Comparison of ENCODE assay signal across 1 cellular context in the genomic region with DNA sequence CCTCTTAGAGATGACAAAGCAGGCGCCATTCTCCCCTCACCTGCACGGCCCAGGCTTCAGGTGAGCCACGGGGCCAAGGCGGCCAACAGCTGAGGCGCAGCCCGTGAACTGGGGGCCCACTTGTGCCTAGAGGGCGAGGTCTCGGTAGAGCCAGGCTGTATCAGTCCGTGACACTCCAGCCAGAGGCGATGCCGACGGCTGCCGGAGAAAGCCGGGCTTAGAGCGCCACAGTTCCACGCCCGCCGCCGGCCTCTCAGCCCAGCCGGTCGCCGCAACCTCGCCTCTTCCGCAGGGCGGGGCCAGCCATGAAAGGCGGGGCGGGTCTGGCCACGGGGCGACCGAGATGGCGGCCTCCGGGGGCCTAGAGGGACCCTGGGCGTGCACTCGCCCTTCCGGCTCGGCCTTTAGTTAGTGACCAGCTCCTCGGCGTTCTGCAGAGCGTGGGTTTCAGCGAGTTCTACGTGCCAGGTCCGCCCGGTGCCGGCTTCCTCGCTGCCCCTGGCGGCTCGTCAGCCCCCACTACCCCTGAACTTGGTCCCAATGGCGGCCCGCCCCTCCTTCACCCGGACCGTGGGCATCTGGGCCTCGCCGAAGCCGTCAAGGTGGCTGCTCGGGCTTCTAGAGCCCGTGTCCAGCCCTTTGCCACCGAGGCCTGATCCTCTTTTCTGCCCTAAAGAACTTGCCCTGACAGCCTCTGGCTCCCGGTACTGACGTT.
A peak's percentile ranks its signal among the peaks of the same experiment; 100 is the strongest.
TF ChIP-seq lines count a peak whose summit lies in the region.

A gene (plus strand): TSS at position 390 of the 715 bp plus-strand sequence. CDS start 881 bp downstream, outside the sequence.

TF ChIP-seq in HepG2, 621 proteins besides CTCF, POLR2A, EP300 and RAD21 (continued from another document and continues in another):
- TF ChIP-seq MIER3 (CRISPR knock-in tag; IDR thresholded peaks at IDR 0.05; ENCODE audit: borderline replicate concordance) (peak; percentile 73; the same call in 1 of the 2 replicates), ZNF572 (CRISPR knock-in tag; IDR thresholded peaks at IDR 0.05) (peak; percentile 83; the same call in 1 of the 2 replicates), AKAP8 (CRISPR knock-in tag; IDR thresholded peaks at IDR 0.05) (0 out of 2 replicates have a peak, but pooled peaks have one; percentile 38), NRL (CRISPR knock-in tag; IDR thresholded peaks at IDR 0.05; ENCODE audit: borderline replicate concordance) (peak; percentile 91), NPAS2 (CRISPR knock-in tag; IDR thresholded peaks at IDR 0.05; ENCODE audit: borderline replicate concordance) (no peak), SRY (CRISPR knock-in tag; IDR thresholded peaks at IDR 0.05) (peak; percentile 67; the same call in 1 of the 2 replicates), ZFX (CRISPR knock-in tag; IDR thresholded peaks at IDR 0.05; ENCODE audit: low read depth) (peak; percentile 97), KDM5B (CRISPR knock-in tag; IDR thresholded peaks at IDR 0.05; ENCODE audit: borderline replicate concordance) (peak; percentile 91), ZNF724P (CRISPR knock-in tag; IDR thresholded peaks at IDR 0.05; ENCODE audit: borderline replicate concordance) (0 out of 2 replicates have a peak, but pooled peaks have one; percentile 72), NR2C2 (CRISPR knock-in tag; IDR thresholded peaks at IDR 0.05; ENCODE audit: borderline replicate concordance) (no peak; the same call in none of the 2 replicates), NFYB (CRISPR knock-in tag; IDR thresholded peaks at IDR 0.05) (peak; percentile 29), SP4 (CRISPR knock-in tag; IDR thresholded peaks at IDR 0.05) (peak; percentile 81), TCF12 (IDR thresholded peaks at IDR 0.05) (no peak), TCF12 (CRISPR knock-in tag; IDR thresholded peaks at IDR 0.05) (peak; percentile 82; the same call in 1 of the 2 replicates), ARHGAP35 (CRISPR knock-in tag; IDR thresholded peaks at IDR 0.05; ENCODE audit: borderline replicate concordance) (peak; percentile 92), MYC (CRISPR knock-in tag; IDR thresholded peaks at IDR 0.05; ENCODE audit: borderline replicate concordance) (peak; percentile 92), CCDC6 (CRISPR knock-in tag; IDR thresholded peaks at IDR 0.05) (peak; percentile 68), ZNF468 (CRISPR knock-in tag; IDR thresholded peaks at IDR 0.05) (no peak), KDM5A (IDR thresholded peaks at IDR 0.05; ENCODE audit: borderline replicate concordance, low read length) (peak; percentile 88), KLF16 (CRISPR knock-in tag; IDR thresholded peaks at IDR 0.05) (peak; percentile 19 to 92; a peak in 2 of 4 replicates), TGIF2 (CRISPR knock-in tag; IDR thresholded peaks at IDR 0.05) (peak; percentile 56; the same call in 1 of the 2 replicates), ZNF790 (CRISPR knock-in tag; IDR thresholded peaks at IDR 0.05; ENCODE audit: borderline replicate concordance) (no peak), ZBTB3 (CRISPR knock-in tag; IDR thresholded peaks at IDR 0.05; ENCODE audit: borderline replicate concordance, low read depth) (no peak), TOE1 (CRISPR knock-in tag; IDR thresholded peaks at IDR 0.05) (0 out of 2 replicates have a peak, but pooled peaks have one; percentile 64), ESRRA (CRISPR knock-in tag; IDR thresholded peaks at IDR 0.05; ENCODE audit: low read depth) (no peak; the same call in 1 of the 2 replicates), RARG (CRISPR knock-in tag; IDR thresholded peaks at IDR 0.05; ENCODE audit: low read depth) (no peak), ZNF20 (CRISPR knock-in tag; IDR thresholded peaks at IDR 0.05) (peak; percentile 77; the same call in 1 of the 2 replicates), TARDBP (CRISPR knock-in tag; IDR thresholded peaks at IDR 0.05) (peak; percentile 93), ZBTB38 (CRISPR knock-in tag; IDR thresholded peaks at IDR 0.05) (peak; percentile 78; the same call in 1 of the 2 replicates), YEATS2 (CRISPR knock-in tag; IDR thresholded peaks at IDR 0.05; ENCODE audit: borderline replicate concordance) (peak; percentile 97), ZNF782 (CRISPR knock-in tag; IDR thresholded peaks at IDR 0.05; ENCODE audit: borderline replicate concordance) (peak; percentile 91), TMF1 (CRISPR knock-in tag; IDR thresholded peaks at IDR 0.05; ENCODE audit: low read depth) (no peak; the same call in 1 of the 2 replicates), MAZ (IDR thresholded peaks at IDR 0.05; ENCODE audit: borderline replicate concordance, low read depth, low read length) (0 out of 2 replicates have a peak, but pooled peaks have one; percentile 63), MAZ (CRISPR knock-in tag; IDR thresholded peaks at IDR 0.05; ENCODE audit: low read depth) (peak; percentile 84; the same call in 1 of the 2 replicates), ZFYVE20 (CRISPR knock-in tag; IDR thresholded peaks at IDR 0.05; ENCODE audit: borderline replicate concordance, low read depth) (no peak), BRD4 (CRISPR knock-in tag; IDR thresholded peaks at IDR 0.05) (peak; percentile 91), HIVEP1 (CRISPR knock-in tag; IDR thresholded peaks at IDR 0.05) (peak; percentile 67), JUN (CRISPR knock-in tag; IDR thresholded peaks at IDR 0.05) (no peak), MED13 (CRISPR knock-in tag; IDR thresholded peaks at IDR 0.05) (no peak), U2AF2 (IDR thresholded peaks at IDR 0.05; ENCODE audit: low read depth, low read length) (no peak), PHF20 (CRISPR knock-in tag; IDR thresholded peaks at IDR 0.05) (peak; percentile 95), ZNF777 (CRISPR knock-in tag; IDR thresholded peaks at IDR 0.05) (0 out of 2 replicates have a peak, but pooled peaks have one; percentile 35)
- TF ChIP-seq, protein P1, sequence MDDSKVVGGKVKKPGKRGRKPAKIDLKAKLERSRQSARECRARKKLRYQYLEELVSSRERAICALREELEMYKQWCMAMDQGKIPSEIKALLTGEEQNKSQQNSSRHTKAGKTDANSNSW (CRISPR knock-in tag; IDR thresholded peaks at IDR 0.05; ENCODE audit: borderline replicate concordance): peak; percentile 34; the same call in 1 of the 2 replicates
- TF ChIP-seq, protein P2, sequence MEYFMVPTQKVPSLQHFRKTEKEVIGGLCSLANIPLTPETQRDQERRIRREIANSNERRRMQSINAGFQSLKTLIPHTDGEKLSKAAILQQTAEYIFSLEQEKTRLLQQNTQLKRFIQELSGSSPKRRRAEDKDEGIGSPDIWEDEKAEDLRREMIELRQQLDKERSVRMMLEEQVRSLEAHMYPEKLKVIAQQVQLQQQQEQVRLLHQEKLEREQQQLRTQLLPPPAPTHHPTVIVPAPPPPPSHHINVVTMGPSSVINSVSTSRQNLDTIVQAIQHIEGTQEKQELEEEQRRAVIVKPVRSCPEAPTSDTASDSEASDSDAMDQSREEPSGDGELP (IDR thresholded peaks at IDR 0.05; ENCODE audit: borderline replicate concordance, low read depth): peak; percentile 62; the same call in 1 of the 2 replicates
- TF ChIP-seq, protein P3, sequence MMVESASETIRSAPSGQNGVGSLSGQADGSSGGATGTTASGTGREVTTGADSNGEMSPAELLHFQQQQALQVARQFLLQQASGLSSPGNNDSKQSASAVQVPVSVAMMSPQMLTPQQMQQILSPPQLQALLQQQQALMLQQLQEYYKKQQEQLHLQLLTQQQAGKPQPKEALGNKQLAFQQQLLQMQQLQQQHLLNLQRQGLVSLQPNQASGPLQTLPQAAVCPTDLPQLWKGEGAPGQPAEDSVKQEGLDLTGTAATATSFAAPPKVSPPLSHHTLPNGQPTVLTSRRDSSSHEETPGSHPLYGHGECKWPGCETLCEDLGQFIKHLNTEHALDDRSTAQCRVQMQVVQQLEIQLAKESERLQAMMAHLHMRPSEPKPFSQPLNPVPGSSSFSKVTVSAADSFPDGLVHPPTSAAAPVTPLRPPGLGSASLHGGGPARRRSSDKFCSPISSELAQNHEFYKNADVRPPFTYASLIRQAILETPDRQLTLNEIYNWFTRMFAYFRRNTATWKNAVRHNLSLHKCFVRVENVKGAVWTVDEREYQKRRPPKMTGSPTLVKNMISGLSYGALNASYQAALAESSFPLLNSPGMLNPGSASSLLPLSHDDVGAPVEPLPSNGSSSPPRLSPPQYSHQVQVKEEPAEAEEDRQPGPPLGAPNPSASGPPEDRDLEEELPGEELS (CRISPR knock-in tag; IDR thresholded peaks at IDR 0.05): peak; percentile 48; the same call in 1 of the 2 replicates
- TF ChIP-seq, protein P4, sequence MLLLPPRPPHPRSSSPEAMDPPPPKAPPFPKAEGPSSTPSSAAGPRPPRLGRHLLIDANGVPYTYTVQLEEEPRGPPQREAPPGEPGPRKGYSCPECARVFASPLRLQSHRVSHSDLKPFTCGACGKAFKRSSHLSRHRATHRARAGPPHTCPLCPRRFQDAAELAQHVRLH (CRISPR knock-in tag; IDR thresholded peaks at IDR 0.05; ENCODE audit: borderline replicate concordance, low read depth): peak; percentile 77
- TF ChIP-seq, protein P5, sequence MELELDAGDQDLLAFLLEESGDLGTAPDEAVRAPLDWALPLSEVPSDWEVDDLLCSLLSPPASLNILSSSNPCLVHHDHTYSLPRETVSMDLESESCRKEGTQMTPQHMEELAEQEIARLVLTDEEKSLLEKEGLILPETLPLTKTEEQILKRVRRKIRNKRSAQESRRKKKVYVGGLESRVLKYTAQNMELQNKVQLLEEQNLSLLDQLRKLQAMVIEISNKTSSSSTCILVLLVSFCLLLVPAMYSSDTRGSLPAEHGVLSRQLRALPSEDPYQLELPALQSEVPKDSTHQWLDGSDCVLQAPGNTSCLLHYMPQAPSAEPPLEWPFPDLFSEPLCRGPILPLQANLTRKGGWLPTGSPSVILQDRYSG (CRISPR knock-in tag; IDR thresholded peaks at IDR 0.05): no peak
- TF ChIP-seq, protein P6, sequence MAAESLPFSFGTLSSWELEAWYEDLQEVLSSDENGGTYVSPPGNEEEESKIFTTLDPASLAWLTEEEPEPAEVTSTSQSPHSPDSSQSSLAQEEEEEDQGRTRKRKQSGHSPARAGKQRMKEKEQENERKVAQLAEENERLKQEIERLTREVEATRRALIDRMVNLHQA (CRISPR knock-in tag; IDR thresholded peaks at IDR 0.05): no peak
- TF ChIP-seq, protein P7, sequence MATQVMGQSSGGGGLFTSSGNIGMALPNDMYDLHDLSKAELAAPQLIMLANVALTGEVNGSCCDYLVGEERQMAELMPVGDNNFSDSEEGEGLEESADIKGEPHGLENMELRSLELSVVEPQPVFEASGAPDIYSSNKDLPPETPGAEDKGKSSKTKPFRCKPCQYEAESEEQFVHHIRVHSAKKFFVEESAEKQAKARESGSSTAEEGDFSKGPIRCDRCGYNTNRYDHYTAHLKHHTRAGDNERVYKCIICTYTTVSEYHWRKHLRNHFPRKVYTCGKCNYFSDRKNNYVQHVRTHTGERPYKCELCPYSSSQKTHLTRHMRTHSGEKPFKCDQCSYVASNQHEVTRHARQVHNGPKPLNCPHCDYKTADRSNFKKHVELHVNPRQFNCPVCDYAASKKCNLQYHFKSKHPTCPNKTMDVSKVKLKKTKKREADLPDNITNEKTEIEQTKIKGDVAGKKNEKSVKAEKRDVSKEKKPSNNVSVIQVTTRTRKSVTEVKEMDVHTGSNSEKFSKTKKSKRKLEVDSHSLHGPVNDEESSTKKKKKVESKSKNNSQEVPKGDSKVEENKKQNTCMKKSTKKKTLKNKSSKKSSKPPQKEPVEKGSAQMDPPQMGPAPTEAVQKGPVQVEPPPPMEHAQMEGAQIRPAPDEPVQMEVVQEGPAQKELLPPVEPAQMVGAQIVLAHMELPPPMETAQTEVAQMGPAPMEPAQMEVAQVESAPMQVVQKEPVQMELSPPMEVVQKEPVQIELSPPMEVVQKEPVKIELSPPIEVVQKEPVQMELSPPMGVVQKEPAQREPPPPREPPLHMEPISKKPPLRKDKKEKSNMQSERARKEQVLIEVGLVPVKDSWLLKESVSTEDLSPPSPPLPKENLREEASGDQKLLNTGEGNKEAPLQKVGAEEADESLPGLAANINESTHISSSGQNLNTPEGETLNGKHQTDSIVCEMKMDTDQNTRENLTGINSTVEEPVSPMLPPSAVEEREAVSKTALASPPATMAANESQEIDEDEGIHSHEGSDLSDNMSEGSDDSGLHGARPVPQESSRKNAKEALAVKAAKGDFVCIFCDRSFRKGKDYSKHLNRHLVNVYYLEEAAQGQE (IDR thresholded peaks at IDR 0.05; ENCODE audit: borderline replicate concordance in 1 of 2, low read depth in 1 of 2, low read length in 2 of 2): peak in 1 of 2 experiments; percentile 70; a peak in 1 of 4 replicates
- TF ChIP-seq, protein P8, sequence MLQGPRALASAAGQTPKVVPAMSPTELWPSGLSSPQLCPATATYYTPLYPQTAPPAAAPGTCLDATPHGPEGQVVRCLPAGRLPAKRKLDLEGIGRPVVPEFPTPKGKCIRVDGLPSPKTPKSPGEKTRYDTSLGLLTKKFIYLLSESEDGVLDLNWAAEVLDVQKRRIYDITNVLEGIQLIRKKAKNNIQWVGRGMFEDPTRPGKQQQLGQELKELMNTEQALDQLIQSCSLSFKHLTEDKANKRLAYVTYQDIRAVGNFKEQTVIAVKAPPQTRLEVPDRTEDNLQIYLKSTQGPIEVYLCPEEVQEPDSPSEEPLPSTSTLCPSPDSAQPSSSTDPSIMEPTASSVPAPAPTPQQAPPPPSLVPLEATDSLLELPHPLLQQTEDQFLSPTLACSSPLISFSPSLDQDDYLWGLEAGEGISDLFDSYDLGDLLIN (CRISPR knock-in tag; IDR thresholded peaks at IDR 0.05; ENCODE audit: borderline replicate concordance): no peak
- TF ChIP-seq, protein P9, sequence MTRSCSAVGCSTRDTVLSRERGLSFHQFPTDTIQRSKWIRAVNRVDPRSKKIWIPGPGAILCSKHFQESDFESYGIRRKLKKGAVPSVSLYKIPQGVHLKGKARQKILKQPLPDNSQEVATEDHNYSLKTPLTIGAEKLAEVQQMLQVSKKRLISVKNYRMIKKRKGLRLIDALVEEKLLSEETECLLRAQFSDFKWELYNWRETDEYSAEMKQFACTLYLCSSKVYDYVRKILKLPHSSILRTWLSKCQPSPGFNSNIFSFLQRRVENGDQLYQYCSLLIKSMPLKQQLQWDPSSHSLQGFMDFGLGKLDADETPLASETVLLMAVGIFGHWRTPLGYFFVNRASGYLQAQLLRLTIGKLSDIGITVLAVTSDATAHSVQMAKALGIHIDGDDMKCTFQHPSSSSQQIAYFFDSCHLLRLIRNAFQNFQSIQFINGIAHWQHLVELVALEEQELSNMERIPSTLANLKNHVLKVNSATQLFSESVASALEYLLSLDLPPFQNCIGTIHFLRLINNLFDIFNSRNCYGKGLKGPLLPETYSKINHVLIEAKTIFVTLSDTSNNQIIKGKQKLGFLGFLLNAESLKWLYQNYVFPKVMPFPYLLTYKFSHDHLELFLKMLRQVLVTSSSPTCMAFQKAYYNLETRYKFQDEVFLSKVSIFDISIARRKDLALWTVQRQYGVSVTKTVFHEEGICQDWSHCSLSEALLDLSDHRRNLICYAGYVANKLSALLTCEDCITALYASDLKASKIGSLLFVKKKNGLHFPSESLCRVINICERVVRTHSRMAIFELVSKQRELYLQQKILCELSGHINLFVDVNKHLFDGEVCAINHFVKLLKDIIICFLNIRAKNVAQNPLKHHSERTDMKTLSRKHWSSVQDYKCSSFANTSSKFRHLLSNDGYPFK (CRISPR knock-in tag; IDR thresholded peaks at IDR 0.05; ENCODE audit: borderline replicate concordance): peak; percentile 88; the same call in 1 of the 2 replicates
- TF ChIP-seq, protein P10, sequence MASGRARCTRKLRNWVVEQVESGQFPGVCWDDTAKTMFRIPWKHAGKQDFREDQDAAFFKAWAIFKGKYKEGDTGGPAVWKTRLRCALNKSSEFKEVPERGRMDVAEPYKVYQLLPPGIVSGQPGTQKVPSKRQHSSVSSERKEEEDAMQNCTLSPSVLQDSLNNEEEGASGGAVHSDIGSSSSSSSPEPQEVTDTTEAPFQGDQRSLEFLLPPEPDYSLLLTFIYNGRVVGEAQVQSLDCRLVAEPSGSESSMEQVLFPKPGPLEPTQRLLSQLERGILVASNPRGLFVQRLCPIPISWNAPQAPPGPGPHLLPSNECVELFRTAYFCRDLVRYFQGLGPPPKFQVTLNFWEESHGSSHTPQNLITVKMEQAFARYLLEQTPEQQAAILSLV (CRISPR knock-in tag; IDR thresholded peaks at IDR 0.05; ENCODE audit: borderline replicate concordance): 0 out of 2 replicates have a peak, but pooled peaks have one; percentile 37
